8 cellular contexts compared by ENCODE assay signal in genomic region chr10:77837248-77837924, GRCh38.
A peak's percentile ranks its signal among the peaks of the same experiment; 100 is the strongest.
DNase-seq lines count a peak whose midpoint lies in the region; ATAC-seq and TF ChIP-seq lines count a peak whose summit lies in the region.

No MANE protein-coding gene starts in this region.

- H2AFZ ChIP-seq in OCI-LY3 (ENCODE audit: low read depth, low read length), result no peak overlapping the region

- peak overlapping the region; percentile 45 for H3K4me3 ChIP-seq in OCI-LY3 (ENCODE audit: low read length)
- H3K4me3 ChIP-seq in iPS-20b (ENCODE audit: low read length), result no peak overlapping the region

- TF ChIP-seq CTCF in GM20000 (IDR thresholded peaks at IDR 0.05; ENCODE audit: extremely low read depth, missing control alignments), result peak; percentile 47
- TF ChIP-seq CTCF in OCI-LY3 (IDR thresholded peaks at IDR 0.05; ENCODE audit: low read depth, low read length), result peak; percentile 68

- DNase-seq in COLO668 (lab: John Stamatoyannopoulos, UW; ENCODE audit: unreplicated experiment), result peak; percentile 6
- DNase-seq in GM20000 (ENCODE audit: low spot score), result peak; percentile 85
- DNase-seq in activated T-helper 1 cell treated with anti-CD3 and anti-CD28 coated beads, Interleukin-12 subunit alpha, Interleukin-12 subunit beta, Interleukin-2, Interleukin-4 antibody, amounts not matched to agents 30 ng/mL and 10 ng/mL and 1 ng/mL, durations not matched to agents 14 hours and 24 hours and 36 hours (ENCODE audit: low spot score), result peak; percentile 67
- DNase-seq in stimulated activated CD8-positive, alpha-beta memory T cell treated with anti-CD3 and anti-CD28 coated beads, Interleukin-2, amount 100 ng/mL, for 48 hours (ENCODE audit: low read depth in 2 of 2), result peak; percentile 56 to 59
- DNase-seq in midbrain (lab: John Stamatoyannopoulos, UW), result no peak

- intact Hi-C loops in activated T-helper 1 cell treated with anti-CD3 and anti-CD28 coated beads, Interleukin-12 subunit alpha, Interleukin-12 subunit beta, Interleukin-2, Interleukin-4 antibody, amounts not matched to agents 30 ng/mL and 10 ng/mL and 1 ng/mL, durations not matched to agents 14 hours and 24 hours and 36 hours (cut with micrococcal nuclease), result loop anchor here (1.0 to 5.0 kb wide), 6 partner anchors 36 to 1495 kb away; partner anchors contain the start of gene POLR3A

- H3K36me3 ChIP-seq in OCI-LY3 (replicated peaks; ENCODE audit: low read depth, low read length) (no peaks in the 10 kb centered on the region), iPS-20b (ENCODE audit: insufficient read depth, low read depth, low read length) (peaks cover 73% of the 10 kb centered on the region)

- no peaks in the 10 kb centered on the region for H3K9me3 Mint-ChIP-seq in activated T-helper 1 cell treated with anti-CD3 and anti-CD28 coated beads, Interleukin-12 subunit alpha, Interleukin-12 subunit beta, Interleukin-2, Interleukin-4 antibody, amounts not matched to agents 30 ng/mL and 10 ng/mL and 1 ng/mL, durations not matched to agents 14 hours and 24 hours and 36 hours

- H3K4me2 ChIP-seq in OCI-LY3 (ENCODE audit: low read length), result peak overlapping the region; percentile 79

- no peaks in the 10 kb centered on the region for H3K79me2 ChIP-seq in OCI-LY3 (ENCODE audit: low read length)

- H3K27ac Mint-ChIP-seq in activated T-helper 1 cell treated with anti-CD3 and anti-CD28 coated beads, Interleukin-12 subunit alpha, Interleukin-12 subunit beta, Interleukin-2, Interleukin-4 antibody, amounts not matched to agents 30 ng/mL and 10 ng/mL and 1 ng/mL, durations not matched to agents 14 hours and 24 hours and 36 hours, result peak overlapping the region; percentile 52

- H3K4me1 ChIP-seq in OCI-LY3 (ENCODE audit: low read length) (peaks cover 25% of the 10 kb centered on the region), iPS-20b (ENCODE audit: insufficient read depth, low read length) (peaks cover 6% of the 10 kb centered on the region; the same call in 1 of the 2 replicates)

- H3K9me3 ChIP-seq in OCI-LY3 (ENCODE audit: insufficient read depth, low read length) (no peaks in the 10 kb centered on the region), iPS-20b (ENCODE audit: insufficient read depth, low read depth, low read length) (no peaks in the 10 kb centered on the region)

- H3K27me3 Mint-ChIP-seq in activated T-helper 1 cell treated with anti-CD3 and anti-CD28 coated beads, Interleukin-12 subunit alpha, Interleukin-12 subunit beta, Interleukin-2, Interleukin-4 antibody, amounts not matched to agents 30 ng/mL and 10 ng/mL and 1 ng/mL, durations not matched to agents 14 hours and 24 hours and 36 hours (ENCODE audit: insufficient read depth), result no peaks in the 10 kb centered on the region

- no peaks in the 10 kb centered on the region for H4K20me1 ChIP-seq in OCI-LY3 (ENCODE audit: insufficient read depth, low read length)

- no peaks in the 10 kb centered on the region for H3K36me3 Mint-ChIP-seq in activated T-helper 1 cell treated with anti-CD3 and anti-CD28 coated beads, Interleukin-12 subunit alpha, Interleukin-12 subunit beta, Interleukin-2, Interleukin-4 antibody, amounts not matched to agents 30 ng/mL and 10 ng/mL and 1 ng/mL, durations not matched to agents 14 hours and 24 hours and 36 hours (ENCODE audit: low read depth)

- no peaks in the 10 kb centered on the region for H3K27me3 ChIP-seq in OCI-LY3 (ENCODE audit: low read depth, low read length)
- no peaks in the 10 kb centered on the region for H3K27me3 ChIP-seq in iPS-20b (ENCODE audit: insufficient read depth, low read length)

- no peak overlapping the region for H3K9ac ChIP-seq in OCI-LY3 (ENCODE audit: low read length)
- 0 out of 2 replicates have a peak overlapping the region, but pooled peaks have one; percentile 17 for H3K9ac ChIP-seq in iPS-20b (ENCODE audit: low read depth, low read length)

- H3K27ac ChIP-seq in OCI-LY3 (ENCODE audit: low read length) (no peak overlapping the region), iPS-20b (ENCODE audit: low read length) (no peak overlapping the region)

- peak overlapping the region; percentile 19 for H3K4me3 Mint-ChIP-seq in activated T-helper 1 cell treated with anti-CD3 and anti-CD28 coated beads, Interleukin-12 subunit alpha, Interleukin-12 subunit beta, Interleukin-2, Interleukin-4 antibody, amounts not matched to agents 30 ng/mL and 10 ng/mL and 1 ng/mL, durations not matched to agents 14 hours and 24 hours and 36 hours

- peaks cover 29% of the 10 kb centered on the region for H3K4me1 Mint-ChIP-seq in activated T-helper 1 cell treated with anti-CD3 and anti-CD28 coated beads, Interleukin-12 subunit alpha, Interleukin-12 subunit beta, Interleukin-2, Interleukin-4 antibody, amounts not matched to agents 30 ng/mL and 10 ng/mL and 1 ng/mL, durations not matched to agents 14 hours and 24 hours and 36 hours (ENCODE audit: low read depth)

- peak; percentile 91 for ATAC-seq in HG03558 (IDR thresholded peaks at IDR 0.05; ENCODE audit: extremely low read depth, unreplicated experiment)
